In the genomic region with DNA sequence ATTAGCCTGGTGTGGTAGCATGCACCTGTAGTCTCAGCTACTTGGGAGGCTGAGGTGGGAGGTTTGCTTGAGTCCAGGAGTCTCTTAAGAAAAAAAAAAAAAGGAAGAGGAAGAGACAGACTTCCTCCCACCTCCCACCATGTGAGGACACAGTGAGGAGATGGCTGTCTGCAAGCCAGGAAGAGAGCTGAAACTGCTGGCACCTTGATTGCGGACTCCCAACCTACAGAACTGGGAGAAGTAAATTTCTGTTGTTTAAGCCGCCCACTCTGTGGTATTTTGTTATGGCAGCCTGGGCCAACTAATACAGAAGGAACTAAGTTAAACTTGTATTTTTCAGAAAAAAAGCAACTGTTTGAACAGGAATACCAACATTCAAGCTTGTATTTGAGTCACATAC, we compare ENCODE assay signal across 1 cellular context.
TF ChIP-seq lines count a peak whose summit lies in the region.

No MANE protein-coding gene starts in this region.

TF ChIP-seq in GM23338, 12 proteins besides CTCF, POLR2A, EP300 and RAD21 (continued from another document):
- TF ChIP-seq, protein P1, sequence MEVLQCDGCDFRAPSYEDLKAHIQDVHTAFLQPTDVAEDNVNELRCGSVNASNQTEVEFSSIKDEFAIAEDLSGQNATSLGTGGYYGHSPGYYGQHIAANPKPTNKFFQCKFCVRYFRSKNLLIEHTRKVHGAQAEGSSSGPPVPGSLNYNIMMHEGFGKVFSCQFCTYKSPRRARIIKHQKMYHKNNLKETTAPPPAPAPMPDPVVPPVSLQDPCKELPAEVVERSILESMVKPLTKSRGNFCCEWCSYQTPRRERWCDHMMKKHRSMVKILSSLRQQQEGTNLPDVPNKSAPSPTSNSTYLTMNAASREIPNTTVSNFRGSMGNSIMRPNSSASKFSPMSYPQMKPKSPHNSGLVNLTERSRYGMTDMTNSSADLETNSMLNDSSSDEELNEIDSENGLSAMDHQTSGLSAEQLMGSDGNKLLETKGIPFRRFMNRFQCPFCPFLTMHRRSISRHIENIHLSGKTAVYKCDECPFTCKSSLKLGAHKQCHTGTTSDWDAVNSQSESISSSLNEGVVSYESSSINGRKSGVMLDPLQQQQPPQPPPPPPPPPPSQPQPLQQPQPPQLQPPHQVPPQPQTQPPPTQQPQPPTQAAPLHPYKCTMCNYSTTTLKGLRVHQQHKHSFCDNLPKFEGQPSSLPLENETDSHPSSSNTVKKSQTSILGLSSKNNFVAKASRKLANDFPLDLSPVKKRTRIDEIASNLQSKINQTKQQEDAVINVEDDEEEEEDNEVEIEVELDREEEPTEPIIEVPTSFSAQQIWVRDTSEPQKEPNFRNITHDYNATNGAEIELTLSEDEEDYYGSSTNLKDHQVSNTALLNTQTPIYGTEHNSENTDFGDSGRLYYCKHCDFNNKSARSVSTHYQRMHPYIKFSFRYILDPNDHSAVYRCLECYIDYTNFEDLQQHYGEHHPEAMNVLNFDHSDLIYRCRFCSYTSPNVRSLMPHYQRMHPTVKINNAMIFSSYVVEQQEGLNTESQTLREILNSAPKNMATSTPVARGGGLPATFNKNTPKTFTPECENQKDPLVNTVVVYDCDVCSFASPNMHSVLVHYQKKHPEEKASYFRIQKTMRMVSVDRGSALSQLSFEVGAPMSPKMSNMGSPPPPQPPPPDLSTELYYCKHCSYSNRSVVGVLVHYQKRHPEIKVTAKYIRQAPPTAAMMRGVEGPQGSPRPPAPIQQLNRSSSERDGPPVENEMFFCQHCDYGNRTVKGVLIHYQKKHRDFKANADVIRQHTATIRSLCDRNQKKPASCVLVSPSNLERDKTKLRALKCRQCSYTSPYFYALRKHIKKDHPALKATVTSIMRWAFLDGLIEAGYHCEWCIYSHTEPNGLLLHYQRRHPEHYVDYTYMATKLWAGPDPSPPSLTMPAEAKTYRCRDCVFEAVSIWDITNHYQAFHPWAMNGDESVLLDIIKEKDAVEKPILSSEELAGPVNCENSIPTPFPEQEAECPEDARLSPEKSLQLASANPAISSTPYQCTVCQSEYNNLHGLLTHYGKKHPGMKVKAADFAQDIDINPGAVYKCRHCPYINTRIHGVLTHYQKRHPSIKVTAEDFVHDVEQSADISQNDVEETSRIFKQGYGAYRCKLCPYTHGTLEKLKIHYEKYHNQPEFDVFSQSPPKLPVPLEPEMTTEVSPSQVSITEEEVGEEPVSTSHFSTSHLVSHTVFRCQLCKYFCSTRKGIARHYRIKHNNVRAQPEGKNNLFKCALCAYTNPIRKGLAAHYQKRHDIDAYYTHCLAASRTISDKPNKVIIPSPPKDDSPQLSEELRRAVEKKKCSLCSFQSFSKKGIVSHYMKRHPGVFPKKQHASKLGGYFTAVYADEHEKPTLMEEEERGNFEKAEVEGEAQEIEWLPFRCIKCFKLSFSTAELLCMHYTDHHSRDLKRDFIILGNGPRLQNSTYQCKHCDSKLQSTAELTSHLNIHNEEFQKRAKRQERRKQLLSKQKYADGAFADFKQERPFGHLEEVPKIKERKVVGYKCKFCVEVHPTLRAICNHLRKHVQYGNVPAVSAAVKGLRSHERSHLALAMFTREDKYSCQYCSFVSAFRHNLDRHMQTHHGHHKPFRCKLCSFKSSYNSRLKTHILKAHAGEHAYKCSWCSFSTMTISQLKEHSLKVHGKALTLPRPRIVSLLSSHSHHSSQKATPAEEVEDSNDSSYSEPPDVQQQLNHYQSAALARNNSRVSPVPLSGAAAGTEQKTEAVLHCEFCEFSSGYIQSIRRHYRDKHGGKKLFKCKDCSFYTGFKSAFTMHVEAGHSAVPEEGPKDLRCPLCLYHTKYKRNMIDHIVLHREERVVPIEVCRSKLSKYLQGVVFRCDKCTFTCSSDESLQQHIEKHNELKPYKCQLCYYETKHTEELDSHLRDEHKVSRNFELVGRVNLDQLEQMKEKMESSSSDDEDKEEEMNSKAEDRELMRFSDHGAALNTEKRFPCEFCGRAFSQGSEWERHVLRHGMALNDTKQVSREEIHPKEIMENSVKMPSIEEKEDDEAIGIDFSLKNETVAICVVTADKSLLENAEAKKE (CRISPR knock-in tag; IDR thresholded peaks at IDR 0.05): no peak
- TF ChIP-seq NANOG (IDR thresholded peaks at IDR 0.05; ENCODE audit: borderline replicate concordance) (no peak), CREB1 (CRISPR knock-in tag; IDR thresholded peaks at IDR 0.05; ENCODE audit: low read depth) (no peak)
